In the genomic region with DNA sequence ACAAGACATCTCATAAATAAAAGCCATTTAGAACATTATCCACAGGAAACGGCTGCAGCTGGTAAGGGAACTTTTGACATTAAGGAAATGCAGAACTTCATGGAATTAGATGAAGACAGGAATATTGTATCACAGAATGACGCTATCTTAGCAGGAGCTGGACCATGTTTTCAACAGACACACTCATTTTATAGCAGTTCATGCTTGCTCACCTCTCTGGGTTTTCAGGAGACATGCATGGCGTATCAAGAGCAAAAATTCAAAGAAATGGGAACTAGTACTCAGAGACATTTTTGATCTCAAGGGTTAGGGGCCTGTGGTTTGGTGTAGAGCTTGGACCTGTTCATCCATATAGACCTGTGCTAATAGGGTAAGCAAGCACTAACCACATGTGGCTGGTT, we compare ENCODE assay signal across 1 cellular context.
TF ChIP-seq lines count a peak whose summit lies in the region.

No MANE protein-coding gene starts in this region.

TF ChIP-seq in H1, 55 proteins besides CTCF, POLR2A, EP300 and RAD21:
- TF ChIP-seq SP1 (IDR thresholded peaks at IDR 0.05; ENCODE audit: low read depth, low read length) (no peak), KDM5A (IDR thresholded peaks at IDR 0.05; ENCODE audit: low read length) (no peak), RBBP5 (IDR thresholded peaks at IDR 0.05; ENCODE audit: borderline replicate concordance, low read depth, low read length) (no peak), SIX5 (IDR thresholded peaks at IDR 0.05; ENCODE audit: low read depth, low read length) (no peak), CHD7 (IDR thresholded peaks at IDR 0.05; ENCODE audit: insufficient replicate concordance, low read length) (no peak), CEBPB (IDR thresholded peaks at IDR 0.05; ENCODE audit: low read depth, low read length) (no peak), GTF2F1 (IDR thresholded peaks at IDR 0.05; ENCODE audit: borderline replicate concordance, low read depth, low read length) (no peak), SIRT6 (IDR thresholded peaks at IDR 0.05; ENCODE audit: low read length) (no peak), ASH2L (IDR thresholded peaks at IDR 0.05; ENCODE audit: low read length) (no peak), CBX8 (IDR thresholded peaks at IDR 0.05; ENCODE audit: borderline replicate concordance, low read depth, low read length) (no peak), SIN3A (conservative IDR thresholded peaks at IDR 0.05 in 1 of 2, IDR thresholded peaks at IDR 0.05 in 1 of 2; ENCODE audit: low read depth in 1 of 2, low read length in 2 of 2) (no peak)
